Comparison of ENCODE assay signal across 9 cellular contexts in genomic region chr5:1666812-1667588, GRCh38.
A peak's percentile ranks its signal among the peaks of the same experiment; 100 is the strongest.
DNase-seq lines count a peak whose midpoint lies in the region; ATAC-seq and TF ChIP-seq lines count a peak whose summit lies in the region.
"Had no signal": no experiment of that assay in that cellular context is flagged by ENCODE, and none has a peak within 500 bp of the region (broad histone marks: within the 10 kb centered on the region; RNA-seq: fewer than 3 reads in every experiment).

No MANE protein-coding gene starts in this region.

- intact Hi-C loops in CD4-positive, alpha-beta T cell (cut with DNase I, micrococcal nuclease): loop anchor here in 1 of 2 experiments (5.0 kb wide), 3 partner anchors 130 to 375 kb away; partner anchors contain the start of gene MRPL36

- no peak overlapping the region for H3K27ac ChIP-seq in CD4-positive, alpha-beta T cell (ENCODE audit: low read depth, low read length)
- no peak overlapping the region; the same call in 1 of the 2 replicates for H3K27ac ChIP-seq in HEK293 (ENCODE audit: extremely low read depth, low read depth, low read length)
- peak overlapping the region; percentile 40; the same call in 1 of the 2 replicates for H3K27ac ChIP-seq in WERI-Rb-1
- H3K27ac ChIP-seq in endodermal cell (ENCODE audit: low read depth, low read length): no peak overlapping the region
- H3K27ac ChIP-seq: HL-60 had no signal

- peak; percentile 70 for ATAC-seq in CD4-positive, alpha-beta T cell (ENCODE audit: poor library complexity)
- peak; percentile 61 to 70 for ATAC-seq in naive thymus-derived CD8-positive, alpha-beta T cell
- ATAC-seq in HG03469 (IDR thresholded peaks at IDR 0.05; ENCODE audit: unreplicated experiment): no peak
- no peak for ATAC-seq in left lobe of liver
- ATAC-seq in HG02759 (IDR thresholded peaks at IDR 0.05; ENCODE audit: unreplicated experiment): no peak

- TF ChIP-seq CTCF in CD4-positive, alpha-beta T cell (IDR thresholded peaks at IDR 0.05): no peak
- no peak for TF ChIP-seq CTCF in HEK293 (tag by site-specific recombination; IDR thresholded peaks at IDR 0.05)
- peak; percentile 80 for TF ChIP-seq CTCF in WERI-Rb-1 (IDR thresholded peaks at IDR 0.05; ENCODE audit: low read depth, low read length)
- TF ChIP-seq CTCF in endodermal cell (conservative IDR thresholded peaks at IDR 0.05): peak; percentile 64

- H3K4me3 ChIP-seq in HEK293 (ENCODE audit: low read depth, low read length) (peak overlapping the region; percentile 22), WERI-Rb-1 (ENCODE audit: low read depth, low read length) (peak overlapping the region; percentile 41), endodermal cell (ENCODE audit: low read length) (no peak overlapping the region)

- peaks cover 62% of the 10 kb centered on the region for H3K27me3 ChIP-seq in CD4-positive, alpha-beta T cell (ENCODE audit: control insufficient read depth, insufficient read depth, low read length)
- no peaks in the 10 kb centered on the region for H3K27me3 ChIP-seq in WERI-Rb-1 (ENCODE audit: insufficient read depth, low read depth, severe bottlenecking)
- peaks cover 48% of the 10 kb centered on the region for H3K27me3 ChIP-seq in endodermal cell (ENCODE audit: control insufficient read depth, insufficient read depth, low read length, poor library complexity, severe bottlenecking)

- peaks cover 18% of the 10 kb centered on the region for H3K4me1 Mint-ChIP-seq in CD4-positive, alpha-beta T cell (ENCODE audit: low read depth)
- H3K4me1 Mint-ChIP-seq in endodermal cell: peaks cover 5% of the 10 kb centered on the region
- peaks cover 10 to 24% (median 11%) of the 10 kb centered on the region in 4 donors for H3K4me1 Mint-ChIP-seq in naive thymus-derived CD8-positive, alpha-beta T cell

- no peak overlapping the region for H3K27ac Mint-ChIP-seq in CD4-positive, alpha-beta T cell
- H3K27ac Mint-ChIP-seq in endodermal cell: no peak overlapping the region
- H3K27ac Mint-ChIP-seq in naive thymus-derived CD8-positive, alpha-beta T cell: peak overlapping the region in 1 of 10 donors; percentile 36

- CTCF ChIA-PET in CD4-positive, alpha-beta T cell (lab: Charles Lee): no interaction called here
- CTCF ChIA-PET in HEK293 (lab: Yijun Ruan, JAX): no interaction called here

- peaks cover 81% of the 10 kb centered on the region for H3K27me3 Mint-ChIP-seq in CD4-positive, alpha-beta T cell
- H3K27me3 Mint-ChIP-seq in endodermal cell (ENCODE audit: insufficient read depth): peaks cover 56% of the 10 kb centered on the region
- peaks cover 44 to 84% (median 54%) of the 10 kb centered on the region in 5 donors for H3K27me3 Mint-ChIP-seq in naive thymus-derived CD8-positive, alpha-beta T cell

- H3K9ac ChIP-seq in endodermal cell (ENCODE audit: extremely low read depth, low read length, poor library complexity, severe bottlenecking): no peak overlapping the region

- peak; percentile 26 to 62 (median 35) for DNase-seq in CD4-positive, alpha-beta T cell
- peak; percentile 89 for DNase-seq in WERI-Rb-1
- peak; percentile 95 for DNase-seq in endodermal cell
- peak; percentile 20 to 76 (median 56) for DNase-seq in naive thymus-derived CD8-positive, alpha-beta T cell
- no peak for DNase-seq in left lobe of liver (ENCODE audit: low spot score)

- H3K9me3 Mint-ChIP-seq in CD4-positive, alpha-beta T cell: no peaks in the 10 kb centered on the region
- H3K9me3 Mint-ChIP-seq in endodermal cell: no peaks in the 10 kb centered on the region
- peaks cover 0 to 7% (median 0%) of the 10 kb centered on the region in 9 donors for H3K9me3 Mint-ChIP-seq in naive thymus-derived CD8-positive, alpha-beta T cell

- no peaks in the 10 kb centered on the region for H3K9me3 ChIP-seq in CD4-positive, alpha-beta T cell (ENCODE audit: control insufficient read depth, low read length)
- H3K9me3 ChIP-seq in HEK293 (ENCODE audit: control insufficient read depth, insufficient read depth, low read depth, low read length) (no peaks in the 10 kb centered on the region), WERI-Rb-1 (ENCODE audit: severe bottlenecking) (peaks cover 3% of the 10 kb centered on the region), endodermal cell (ENCODE audit: control insufficient read depth, low read length) (no peaks in the 10 kb centered on the region)

- H3K36me3 Mint-ChIP-seq in CD4-positive, alpha-beta T cell (ENCODE audit: low read depth): no peaks in the 10 kb centered on the region
- H3K36me3 Mint-ChIP-seq in endodermal cell (ENCODE audit: low read depth): no peaks in the 10 kb centered on the region
- H3K36me3 Mint-ChIP-seq in naive thymus-derived CD8-positive, alpha-beta T cell: peaks cover 5 to 7% (median 5%) of the 10 kb centered on the region in 3 donors

- POLR2A ChIA-PET in CD4-positive, alpha-beta T cell (lab: Charles Lee): no interaction called here
- POLR2A ChIA-PET in HEK293 (lab: Yijun Ruan, JAX): no interaction called here
- POLR2A ChIA-PET in naive thymus-derived CD8-positive, alpha-beta T cell (lab: Charles Lee): no interaction called here

- peak overlapping the region; percentile 27 for H3K4me3 Mint-ChIP-seq in CD4-positive, alpha-beta T cell
- peak overlapping the region; percentile 52 for H3K4me3 Mint-ChIP-seq in endodermal cell
- H3K4me3 Mint-ChIP-seq in naive thymus-derived CD8-positive, alpha-beta T cell: peak overlapping the region; percentile 6 to 65 (median 45)

- H3K4me1 ChIP-seq in HEK293 (ENCODE audit: control insufficient read depth, insufficient read depth, low read length) (no peaks in the 10 kb centered on the region; the same call in 1 of the 2 replicates), endodermal cell (ENCODE audit: control insufficient read depth, insufficient read depth, low read length) (no peaks in the 10 kb centered on the region)

- 8 to 22% methylated on average over 12 to 52 of the region's 62 CpGs for WGBS in endodermal cell (ENCODE audit: insufficient coverage in 1 of 2, insufficient read length in 1 of 2), 2 experiments

- H3K36me3 ChIP-seq in HEK293 (ENCODE audit: control insufficient read depth in 2 of 2, insufficient read depth in 1 of 2, low read length in 2 of 2) (no peaks in the 10 kb centered on the region), WERI-Rb-1 (no peaks in the 10 kb centered on the region), endodermal cell (ENCODE audit: control insufficient read depth, insufficient read depth, low read length) (no peaks in the 10 kb centered on the region)

TF ChIP-seq in HEK293, 187 proteins besides CTCF, POLR2A, EP300 and RAD21 (continues in another document):
- TF ChIP-seq GLIS1 (tag by site-specific recombination; IDR thresholded peaks at IDR 0.05) (peak; percentile 40), ZXDB (tag by site-specific recombination; IDR thresholded peaks at IDR 0.05) (no peak), ZNF324 (tag by site-specific recombination; IDR thresholded peaks at IDR 0.05) (no peak), ZNF433 (tag by site-specific recombination; IDR thresholded peaks at IDR 0.05; ENCODE audit: low read depth) (no peak), ZNF23 (tag by site-specific recombination; IDR thresholded peaks at IDR 0.05; ENCODE audit: borderline replicate concordance) (0 out of 2 replicates have a peak, but pooled peaks have one; percentile 22), ZNF274 (IDR thresholded peaks at IDR 0.05; ENCODE audit: low read length) (no peak), ZNF274 (tag by site-specific recombination; IDR thresholded peaks at IDR 0.05; ENCODE audit: borderline replicate concordance) (no peak), ZEB2 (tag by site-specific recombination; IDR thresholded peaks at IDR 0.05) (no peak), ZNF658 (tag by site-specific recombination; IDR thresholded peaks at IDR 0.05) (no peak), ZNF146 (tag by site-specific recombination; IDR thresholded peaks at IDR 0.05) (no peak), ZNF311 (tag by site-specific recombination; IDR thresholded peaks at IDR 0.05; ENCODE audit: borderline replicate concordance) (no peak), KLF1 (tag by site-specific recombination; IDR thresholded peaks at IDR 0.05) (peak; percentile 67), ZNF747 (tag by site-specific recombination; IDR thresholded peaks at IDR 0.05) (no peak), ZNF391 (tag by site-specific recombination; IDR thresholded peaks at IDR 0.05; ENCODE audit: borderline replicate concordance, low read depth) (no peak), ZNF558 (tag by site-specific recombination; IDR thresholded peaks at IDR 0.05) (no peak), ZNF623 (tag by site-specific recombination; IDR thresholded peaks at IDR 0.05) (no peak), SCRT2 (tag by site-specific recombination; IDR thresholded peaks at IDR 0.05) (peak; percentile 67; the same call in 1 of the 2 replicates), ZBTB8A (tag by site-specific recombination; IDR thresholded peaks at IDR 0.05) (peak; percentile 93), ZNF513 (tag by site-specific recombination; IDR thresholded peaks at IDR 0.05) (no peak), ZNF133 (tag by site-specific recombination; IDR thresholded peaks at IDR 0.05) (no peak), ZNF37A (tag by site-specific recombination; IDR thresholded peaks at IDR 0.05) (no peak), ZNF510 (tag by site-specific recombination; IDR thresholded peaks at IDR 0.05; ENCODE audit: insufficient replicate concordance) (no peak), ZNF629 (tag by site-specific recombination; IDR thresholded peaks at IDR 0.05) (no peak)

Comparison
In these comparisons a context has a peak if more than half of its experiments do, and no peak if none do; other contexts are left out.
1. ATAC-seq: peak in CD4-positive, alpha-beta T cell (single experiment) and naive thymus-derived CD8-positive, alpha-beta T cell (2 of 2); none in HG03469 (single experiment), left lobe of liver (single experiment) and HG02759 (single experiment).
2. CTCF ChIP-seq: peak in WERI-Rb-1 (single experiment) and endodermal cell (single experiment); none in CD4-positive, alpha-beta T cell (single experiment) and HEK293 (single experiment).
3. Peak in every context shown above with its lines, with median percentiles within 50 percentile points of each other: H3K4me3 Mint-ChIP-seq.